Comparison of ENCODE assay signal across 8 cellular contexts in genomic region chr4:37454263-37454800, GRCh38.
DNase-seq lines count a peak whose midpoint lies in the region; ATAC-seq and TF ChIP-seq lines count a peak whose summit lies in the region.

No MANE protein-coding gene starts in this region.

- no peak overlapping the region for H3K4me3 ChIP-seq in KMS-11 (IDR thresholded peaks at IDR 0.05; ENCODE audit: insufficient read depth, low read depth, low read length)
- peak overlapping the region in 1 of 2 donors; percentile 12 for H3K4me3 ChIP-seq in neuronal stem cell (ENCODE audit: low read length in 2 of 2)

- H3K27me3 ChIP-seq in KMS-11 (ENCODE audit: insufficient read depth, low read depth) (no peaks in the 10 kb centered on the region), neuronal stem cell (ENCODE audit: control insufficient read depth in 3 of 3, insufficient read depth in 3 of 3, low read depth in 1 of 3, low read length in 3 of 3) (peaks cover 3 to 49% (median 19%) of the 10 kb centered on the region in 3 experiments)

- H2AFZ ChIP-seq in KMS-11 (ENCODE audit: low read depth): peak overlapping the region; percentile 96
- peak overlapping the region; percentile 95 for H2AFZ ChIP-seq in neuronal stem cell (ENCODE audit: low read length)

- H2BK12ac ChIP-seq in neuronal stem cell (ENCODE audit: low read length): no peak overlapping the region

- H3K79me1 ChIP-seq in neuronal stem cell (ENCODE audit: low read depth, low read length): no peaks in the 10 kb centered on the region

- no peak overlapping the region for H2BK5ac ChIP-seq in neuronal stem cell (ENCODE audit: low read length)

- H3K27ac Mint-ChIP-seq in endothelial cell (ENCODE audit: unreplicated experiment): no peak overlapping the region

- no peak overlapping the region for H2AK5ac ChIP-seq in neuronal stem cell (ENCODE audit: low read depth, low read length)

- TF ChIP-seq CTCF in C4-2B (conservative IDR thresholded peaks at IDR 0.05): no peak
- no peak for TF ChIP-seq CTCF in KMS-11 (conservative IDR thresholded peaks at IDR 0.05; ENCODE audit: low read depth, low read length)
- TF ChIP-seq CTCF in endothelial cell (IDR thresholded peaks at IDR 0.05; ENCODE audit: unreplicated experiment): no peak

- H3K9ac ChIP-seq in KMS-11 (peak overlapping the region; percentile 61; the same call in 1 of the 2 replicates), neuronal stem cell (ENCODE audit: low read depth, low read length, poor library complexity) (no peak overlapping the region)

- H3K4me1 Mint-ChIP-seq in endothelial cell (ENCODE audit: unreplicated experiment): peaks cover 3% of the 10 kb centered on the region

- H3K36me3 Mint-ChIP-seq in endothelial cell (ENCODE audit: low read depth, unreplicated experiment): no peaks in the 10 kb centered on the region

- no peak overlapping the region for H2BK15ac ChIP-seq in neuronal stem cell (ENCODE audit: low read length)

- no peak overlapping the region for H3K23ac ChIP-seq in neuronal stem cell (ENCODE audit: low read depth, low read length, poor library complexity)

- H3K9me3 ChIP-seq in neuronal stem cell (replicated peaks in 1 of 2; ENCODE audit: control insufficient read depth in 2 of 2, insufficient read depth in 1 of 2, low read depth in 1 of 2, low read length in 2 of 2): no peaks in the 10 kb centered on the region

- no peak overlapping the region for H3K18ac ChIP-seq in neuronal stem cell (ENCODE audit: low read length)

- peaks cover 2% of the 10 kb centered on the region for H3K27me3 Mint-ChIP-seq in endothelial cell (ENCODE audit: unreplicated experiment)

- H3K4me2 ChIP-seq in KMS-11 (peak overlapping the region; percentile 76), neuronal stem cell (ENCODE audit: insufficient read depth, low read length, poor library complexity, severe bottlenecking) (peak overlapping the region; percentile 95)

- no peaks in the 10 kb centered on the region for H3K79me2 ChIP-seq in KMS-11 (ENCODE audit: insufficient read depth, low read depth)

- H4K91ac ChIP-seq in neuronal stem cell (ENCODE audit: low read depth, low read length, poor library complexity): no peak overlapping the region

- no peak overlapping the region for H3K4ac ChIP-seq in neuronal stem cell (ENCODE audit: low read length)

- no peaks in the 10 kb centered on the region for H4K20me1 ChIP-seq in KMS-11 (ENCODE audit: insufficient read depth)

- peak overlapping the region; percentile 37 for H3K4me3 Mint-ChIP-seq in endothelial cell (ENCODE audit: unreplicated experiment)

- H3K4me1 ChIP-seq in KMS-11 (ENCODE audit: low read depth, poor library complexity, severe bottlenecking) (peaks cover 9% of the 10 kb centered on the region), neuronal stem cell (ENCODE audit: control insufficient read depth in 2 of 2, insufficient read depth in 1 of 2, low read depth in 1 of 2, low read length in 2 of 2) (peaks cover 0 to 2% of the 10 kb centered on the region in 2 donors)

- no peak overlapping the region for H2BK120ac ChIP-seq in neuronal stem cell (ENCODE audit: low read depth, low read length)

- DNase-seq in endothelial cell (ENCODE audit: low spot score) (no peak), neuronal stem cell (ENCODE audit: low spot score) (no peak), SKM-1 treated with dmso at 0.1 percent for 144 hours (lab: John Stamatoyannopoulos, UW; ENCODE audit: unreplicated experiment) (no peak)

- H3K27ac ChIP-seq in C4-2B (peak overlapping the region; percentile 22; the same call in 1 of the 2 replicates), KMS-11 (no peak overlapping the region), neuronal stem cell (replicated peaks; ENCODE audit: low read length) (no peak overlapping the region)

- WGBS in neuronal stem cell (ENCODE audit: extremely low coverage in 2 of 2, insufficient read length in 2 of 2, insufficient replicate concordance in 1 of 2), 2 donors: no CpG with 5 or more reads among the region's 11 CpGs

- no peak overlapping the region for H3K14ac ChIP-seq in neuronal stem cell (ENCODE audit: low read length)

- H3K36me3 ChIP-seq in KMS-11 (ENCODE audit: insufficient read depth): no peaks in the 10 kb centered on the region
- H3K36me3 ChIP-seq in neuronal stem cell (replicated peaks in 1 of 2; ENCODE audit: control insufficient read depth in 2 of 2, insufficient read depth in 2 of 2, low read length in 2 of 2): no peaks in the 10 kb centered on the region

- no peak overlapping the region for H4K8ac ChIP-seq in neuronal stem cell (ENCODE audit: low read depth, low read length)

- H3K9me3 Mint-ChIP-seq in endothelial cell (ENCODE audit: unreplicated experiment): no peaks in the 10 kb centered on the region

- no peak for ATAC-seq in GM18909 (IDR thresholded peaks at IDR 0.05; ENCODE audit: poor library complexity, unreplicated experiment)
- ATAC-seq in HG02938 (IDR thresholded peaks at IDR 0.05; ENCODE audit: unreplicated experiment): no peak
- ATAC-seq in HG02642 (IDR thresholded peaks at IDR 0.05; ENCODE audit: poor library complexity, unreplicated experiment): no peak
